In genomic region chr1:202201266-202201665, GRCh38 we compare ENCODE assay signal across 1 cellular context.
TF ChIP-seq lines count a peak whose summit lies in the region.

No MANE protein-coding gene starts in this region.

TF ChIP-seq in A549, 52 proteins besides CTCF, POLR2A, EP300 and RAD21 (continued from another document):
- TF ChIP-seq MAX (IDR thresholded peaks at IDR 0.05) (no peak), SREBF2 (IDR thresholded peaks at IDR 0.05) (no peak), NPAS2 (CRISPR knock-in tag; IDR thresholded peaks at IDR 0.05; ENCODE audit: borderline replicate concordance) (no peak), HOXB13 (CRISPR knock-in tag; IDR thresholded peaks at IDR 0.05; ENCODE audit: low read depth) (no peak), TFCP2L1 (CRISPR knock-in tag; IDR thresholded peaks at IDR 0.05) (no peak), HES2 (IDR thresholded peaks at IDR 0.05) (no peak), JUNB (IDR thresholded peaks at IDR 0.05) (no peak), HDAC2 (IDR thresholded peaks at IDR 0.05) (no peak), HMGXB4 (CRISPR knock-in tag; IDR thresholded peaks at IDR 0.05; ENCODE audit: borderline replicate concordance) (no peak)
